ENCODE assay signal across 9 cellular contexts in the genomic region with DNA sequence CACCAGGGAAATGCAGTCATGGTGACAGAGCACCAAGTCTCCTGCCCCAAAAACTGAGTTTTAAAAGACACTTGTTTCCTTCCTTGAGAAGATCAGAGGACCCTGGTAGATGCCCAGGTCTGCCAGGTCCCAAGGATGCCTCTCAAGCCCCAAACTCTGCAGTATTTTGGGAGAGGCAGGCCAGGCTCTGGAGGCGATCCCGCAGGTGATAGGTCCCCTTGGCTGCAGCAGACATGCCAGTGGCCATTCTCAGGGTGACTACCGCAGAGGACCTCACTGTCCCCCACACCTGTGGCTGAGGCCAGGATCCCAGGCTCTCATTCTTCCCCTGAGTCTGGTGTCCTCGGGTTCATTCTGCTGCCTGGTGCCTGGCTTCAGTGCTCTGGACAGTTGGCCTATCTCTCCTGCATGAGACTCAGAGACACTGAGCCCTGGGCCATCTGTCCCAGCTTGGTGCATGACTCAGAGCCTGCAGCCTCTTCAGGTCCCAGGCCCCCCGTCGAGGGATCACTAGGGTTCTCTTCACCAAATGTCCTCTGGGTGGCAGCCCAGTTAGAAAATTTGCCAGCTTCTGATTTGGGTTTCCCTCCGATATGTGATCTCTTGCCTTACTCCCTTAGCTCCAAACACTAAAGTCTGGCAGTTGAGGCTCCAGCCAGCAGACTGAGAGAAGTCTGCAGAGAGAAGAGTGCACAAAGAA. TPM values are rescaled to one million over a fixed set of nuclear protein-coding genes. Genes with fewer than 3 reads are reported as not detected.
DNase-seq lines count a peak whose midpoint lies in the region; ATAC-seq, FAIRE-seq and TF ChIP-seq lines count a peak whose summit lies in the region.
"Had no signal": no experiment of that assay in that cellular context is flagged by ENCODE, and none has a peak within 500 bp of the region (broad histone marks: within the 10 kb centered on the region; RNA-seq: fewer than 3 reads in every experiment).

No MANE protein-coding gene starts in this region.

- intact Hi-C loops in PC-9 (cut with micrococcal nuclease; ENCODE audit: unreplicated experiment): no loop called here

- H3K4me1 ChIP-seq in PC-9 (replicated peaks; ENCODE audit: insufficient read depth): no peaks in the 10 kb centered on the region
- no peaks in the 10 kb centered on the region for H3K4me1 ChIP-seq in foreskin keratinocyte

- H3K9me2 ChIP-seq in PC-9 (ENCODE audit: insufficient read depth): no peaks in the 10 kb centered on the region

- CTCF ChIA-PET in PC-9 (lab: Charles Lee): interaction anchor here (0.6 to 0.7 kb wide), 3 partner anchors 54 to 383 kb away, joined by 3 to 4 read pairs (median 4); a partner anchor contains a TSS

- H2AFZ ChIP-seq in PC-9: no peak overlapping the region

- no peaks in the 10 kb centered on the region for H3K79me2 ChIP-seq in PC-9 (ENCODE audit: low read depth)

- H3K9me3 ChIP-seq in PC-9 (ENCODE audit: insufficient read depth, low read depth): no peaks in the 10 kb centered on the region

- H3K4me2 ChIP-seq in PC-9: no peak overlapping the region

- peak; percentile 33 for FAIRE-seq in H54 (lab: Jason Lieb, UNC)

- no peaks in the 10 kb centered on the region for H4K20me1 ChIP-seq in PC-9 (ENCODE audit: insufficient read depth)

- no peaks in the 10 kb centered on the region for H3K36me3 ChIP-seq in PC-9 (ENCODE audit: low read depth)

- 0 out of 2 replicates have a peak, but pooled peaks have one; percentile 34 for TF ChIP-seq CTCF in PC-9 (conservative IDR thresholded peaks at IDR 0.05)
- peak; percentile 48 for TF ChIP-seq CTCF in foreskin keratinocyte (conservative IDR thresholded peaks at IDR 0.05)

- ATAC-seq in foreskin keratinocyte (peak; percentile 21), GM18907 (IDR thresholded peaks at IDR 0.05; ENCODE audit: unreplicated experiment) (no peak), HG02852 (IDR thresholded peaks at IDR 0.05; ENCODE audit: unreplicated experiment) (no peak)

- peaks cover 4% of the 10 kb centered on the region; the same call in 1 of the 2 replicates for H3F3A ChIP-seq in PC-9 (ENCODE audit: insufficient read depth, low read depth)

- BruUV-seq in PC-9 (replicated peaks; lab: Mats Ljungman, UMichigan): no TSS peak

- H3K27me3 ChIP-seq in PC-9 (ENCODE audit: insufficient read depth, low read depth) (no peaks in the 10 kb centered on the region), foreskin keratinocyte (peaks cover 20% of the 10 kb centered on the region)

- no peak for TF ChIP-seq POLR2A in H54 (IDR thresholded peaks at IDR 0.05; ENCODE audit: low read depth, low read length)

- H3K27ac ChIP-seq in PC-9 (no peak overlapping the region), foreskin keratinocyte (no peak overlapping the region)

- no peak overlapping the region for H3K4me3 ChIP-seq in PC-9

- DNase-seq in 8988T (peak; percentile 82), H54 (ENCODE audit: insufficient read length, low spot score) (peak; percentile 83), PC-9 (peak in 1 of 2 experiments; percentile 51), foreskin keratinocyte (peak in 1 of 2 donors; percentile 17), NCI-H345 (lab: John Stamatoyannopoulos, UW) (no peak)
- no peak for DNase-seq in stimulated activated CD4-positive, alpha-beta T cell treated with anti-CD3 and anti-CD28 coated beads, Interleukin-15, amount 100 ng/mL, for 24 hours
- DNase-seq: activated naive CD8-positive, alpha-beta T cell treated with anti-CD3 and anti-CD28 coated beads, Interleukin-2, amount 10 ng/mL, durations not matched to agents 7 days and 5 days had no signal

- POLR2A ChIA-PET in PC-9 (lab: Charles Lee; ENCODE audit: unreplicated experiment): interaction anchor here (0.6 to 0.7 kb wide), 4 partner anchors 10 to 517 kb away, joined by 3 to 4 read pairs (median 3); no protein-coding TSS in a partner anchor

RNA-seq across cellular contexts. Expression of a gene that starts 59.7 kb away (rescaled TPM):
- 10.8 and 18.1 TPM in 2 replicates for total RNA-seq in PC-9 (2021)
- 3.0 and 3.2 TPM in 2 replicates for total RNA-seq in foreskin keratinocyte
- 0.54 and 0.60 TPM in 2 replicates for polyA plus RNA-seq in foreskin keratinocyte

Comparison
In these comparisons a context has a peak if more than half of its experiments do, and no peak if none do; other contexts are left out.
1. DNase-seq: peak in 8988T (single experiment) and H54 (single experiment); none in NCI-H345 (single experiment) and stimulated activated CD4-positive, alpha-beta T cell treated with anti-CD3 and anti-CD28 coated beads, Interleukin-15, amount 100 ng/mL, for 24 hours (single experiment).